In the genomic region with DNA sequence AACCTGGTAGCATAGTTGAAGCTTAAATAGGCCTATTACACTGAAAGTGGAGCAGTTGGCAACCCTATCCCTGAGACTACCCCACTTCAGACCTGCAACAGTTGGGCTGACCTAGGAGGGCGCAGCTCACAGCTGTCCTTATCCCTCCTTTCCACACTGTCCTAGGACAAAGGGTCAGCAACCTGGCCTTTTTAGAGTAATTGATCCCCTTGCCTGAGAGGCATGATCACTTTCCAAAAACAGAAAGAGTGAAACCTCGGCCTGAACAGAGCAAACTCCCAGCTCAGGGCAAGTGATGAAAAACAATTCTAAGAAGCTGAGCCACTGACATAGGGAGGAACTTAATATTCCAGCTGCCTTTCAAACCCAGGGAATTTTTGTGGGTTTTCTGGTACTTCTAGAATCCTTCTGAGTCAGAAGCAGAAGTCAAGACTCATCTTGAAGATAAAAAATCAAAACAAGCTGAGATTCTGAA, we compare ENCODE assay signal across 9 cellular contexts.
DNase-seq lines count a peak whose midpoint lies in the region; ATAC-seq and TF ChIP-seq lines count a peak whose summit lies in the region.
"Had no signal": no experiment of that assay in that cellular context is flagged by ENCODE, and none has a peak within 500 bp of the region (broad histone marks: within the 10 kb centered on the region; RNA-seq: fewer than 3 reads in every experiment).

No MANE protein-coding gene starts in this region.

- no peak for TF ChIP-seq EP300 in ovary (IDR thresholded peaks at IDR 0.05)

- no peaks in the 10 kb centered on the region for H3K27me3 ChIP-seq in ovary

- intact Hi-C loops in Right ventricle myocardium inferior (cut with DNase I): loop anchor here (5.0 kb wide), 3 partner anchors 58 to 298 kb away; no protein-coding TSS in a partner anchor
- intact Hi-C loops in cardiac septum (cut with DNase I): loop anchor here (2.0 to 5.0 kb wide), 4 partner anchors 58 to 293 kb away; no protein-coding TSS in a partner anchor
- intact Hi-C loops in ovary (cut with DNase I): loop anchor here in 2 of 4 donors (5.0 to 10.0 kb wide), 3 partner anchors 174 to 247 kb away; a partner anchor contains a TSS

- peaks cover 15% of the 10 kb centered on the region for H3K4me1 ChIP-seq in ovary (ENCODE audit: insufficient read depth)

- WGBS in ovary, 3 donors: 33 to 47% (median 37%) methylated on average over 2 of the region's 2 CpGs

- TF ChIP-seq CTCF in ovary (IDR thresholded peaks at IDR 0.05): no peak

- peak; percentile 60 for ATAC-seq in Right ventricle myocardium inferior
- no peak for ATAC-seq in esophagus mucosa
- no peak for ATAC-seq in HG03354 (IDR thresholded peaks at IDR 0.05; ENCODE audit: poor library complexity, severe bottlenecking, unreplicated experiment)

- no peaks in the 10 kb centered on the region for H3K9me3 ChIP-seq in ovary

- no peak overlapping the region for H3K4me3 ChIP-seq in ovary

- H3K27ac ChIP-seq in ovary: peak overlapping the region in 1 of 2 donors; percentile 64
- H3K27ac ChIP-seq: HL-60 had no signal

- no peak for TF ChIP-seq POLR2A in ovary (IDR thresholded peaks at IDR 0.05)

- DNase-seq in Right ventricle myocardium inferior (ENCODE audit: missing footprints) (no peak), cardiac septum (ENCODE audit: low spot score) (no peak), fibroblast of gingiva (ENCODE audit: low read depth) (peak; percentile 84), myocyte (ENCODE audit: low read depth) (peak; percentile 98), ovary (no peak), NCI-H82 treated with DMSO at 0.1 percent for 48 hours (lab: John Stamatoyannopoulos, UW; ENCODE audit: unreplicated experiment) (no peak)

- no peaks in the 10 kb centered on the region for H3K36me3 ChIP-seq in ovary

Comparison
In these comparisons a context has a peak if more than half of its experiments do, and no peak if none do; other contexts are left out.
1. DNase-seq: peak in fibroblast of gingiva (single experiment) and myocyte (single experiment); none in Right ventricle myocardium inferior (single experiment), cardiac septum (single experiment), ovary (0 of 5) and NCI-H82 treated with DMSO at 0.1 percent for 48 hours (single experiment).